In genomic region chr1:17232759-17233661, GRCh38 we compare ENCODE assay signal across 11 cellular contexts. TPM values are rescaled to one million over a fixed set of nuclear protein-coding genes. Genes with fewer than 3 reads are reported as not detected.
DNase-seq lines count a peak whose midpoint lies in the region; ATAC-seq and TF ChIP-seq lines count a peak whose summit lies in the region.
"Had no signal": no experiment of that assay in that cellular context is flagged by ENCODE, and none has a peak within 500 bp of the region (broad histone marks: within the 10 kb centered on the region; RNA-seq: fewer than 3 reads in every experiment).

No MANE protein-coding gene starts in this region.

- BruUV-seq in Panc1 (replicated peaks; lab: Mats Ljungman, UMichigan), result TSS peak; percentile 98

- intact Hi-C loops in Panc1 (cut with micrococcal nuclease; ENCODE audit: unreplicated experiment), result loop anchor here (10.0 kb wide), 1 partner anchor 172 kb away; no protein-coding TSS in a partner anchor

- no peak for TF ChIP-seq CTCF in Panc1 (IDR thresholded peaks at IDR 0.05)
- no peak for TF ChIP-seq CTCF in retinal pigment epithelial cell (conservative IDR thresholded peaks at IDR 0.05; ENCODE audit: low read depth, low read length)
- TF ChIP-seq CTCF in GM20000 (IDR thresholded peaks at IDR 0.05; ENCODE audit: extremely low read depth, missing control alignments), result no peak

- peak overlapping the region in 1 of 2 experiments; percentile 17; a peak in 1 of 4 replicates for H3K4me3 ChIP-seq in Panc1 (ENCODE audit: low read depth in 2 of 2, low read length in 2 of 2)
- no peak overlapping the region for H3K4me3 ChIP-seq in retinal pigment epithelial cell (ENCODE audit: low read length)

- DNase-seq in EH (ENCODE audit: low read depth), result peak; percentile 96
- peak; percentile 91 for DNase-seq in Panc1 (ENCODE audit: low read depth, low spot score)
- DNase-seq in epithelial cell of prostate (ENCODE audit: low read depth, low spot score), result peak; percentile 91
- DNase-seq in retinal pigment epithelial cell (ENCODE audit: low read depth), result peak; percentile 69
- DNase-seq in GM20000 (ENCODE audit: low spot score), result no peak
- no peak for DNase-seq in NCI-H2227 treated with DMSO at 0.1 percent for 48 hours (lab: John Stamatoyannopoulos, UW)
- no peak for DNase-seq in NCI-H187 (lab: John Stamatoyannopoulos, UW)
- DNase-seq in erythroblast (lab: John Stamatoyannopoulos, UW), result no peak
- DNase-seq: activated CD4-positive, CD25-positive, alpha-beta regulatory T cell; NCI-H446 had no signal

- no peaks in the 10 kb centered on the region for H3K36me3 ChIP-seq in Panc1 (ENCODE audit: control insufficient read depth, insufficient read depth, low read length)

- H3K4me1 ChIP-seq in Panc1 (ENCODE audit: control insufficient read depth, insufficient read depth, low read length), result peaks cover 80% of the 10 kb centered on the region

- in situ Hi-C loops in Panc1 (cut with HindIII; ENCODE audit: low pct_unique_long_range_greater_than_20kb, low sequenced_read_pairs), result no loop called here

- H3K9me3 ChIP-seq in Panc1 (ENCODE audit: control insufficient read depth, insufficient read depth, low read depth, low read length), result no peaks in the 10 kb centered on the region

- POLR2A ChIA-PET in Panc1 (lab: Charles Lee), result interaction anchor here (0.8 to 1.2 kb wide), 3 partner anchors 20 to 105 kb away, joined by 3 to 4 read pairs (median 4); no protein-coding TSS in a partner anchor

- H3K27ac ChIP-seq in Panc1 (ENCODE audit: low read length) (peak overlapping the region; percentile 96), epithelial cell of prostate (peak overlapping the region; percentile 99)

- no peaks in the 10 kb centered on the region for H3K27me3 ChIP-seq in Panc1 (ENCODE audit: control insufficient read depth, insufficient read depth, low read length)

- CTCF ChIA-PET in Panc1 (lab: Charles Lee), result interaction anchor here (0.5 to 2.5 kb wide), 3 partner anchors 107 to 233 kb away, joined by 3 to 14 read pairs (median 8); no protein-coding TSS in a partner anchor

- no peak for TF ChIP-seq POLR2A in erythroblast (IDR thresholded peaks at IDR 0.05; ENCODE audit: low read length)

- peak; percentile 49 for ATAC-seq in Panc1

RNA-seq across cellular contexts. Expression of gene PADI3, which starts 15.9 kb away (rescaled TPM):
- total RNA-seq in Panc1 (2021; ENCODE audit: unreplicated experiment), result 3.4 TPM
- 4.4 TPM for polyA plus RNA-seq in Panc1 (2012; ENCODE audit: insufficient read length)
- total RNA-seq: sciatic nerve had no signal

RNA-seq across cellular contexts. Expression of gene PADI1, which starts 28.1 kb away (rescaled TPM):
- 2.3 TPM for total RNA-seq in Panc1 (2021; ENCODE audit: unreplicated experiment)
- 2.6 TPM for polyA plus RNA-seq in Panc1 (2012; ENCODE audit: insufficient read length)
- total RNA-seq: sciatic nerve had no signal

Comparison
In these comparisons a context has a peak if more than half of its experiments do, and no peak if none do; other contexts are left out.
1. DNase-seq: peak in EH (single experiment), Panc1 (single experiment), epithelial cell of prostate (single experiment) and retinal pigment epithelial cell (single experiment); none in GM20000 (single experiment), NCI-H2227 treated with DMSO at 0.1 percent for 48 hours (single experiment), NCI-H187 (0 of 2) and erythroblast (0 of 2).